8 cellular contexts compared by ENCODE assay signal in genomic region chr19:20661150-20661819, GRCh38. TPM values are rescaled to one million over a fixed set of nuclear protein-coding genes. Genes with fewer than 3 reads are reported as not detected.
A peak's percentile ranks its signal among the peaks of the same experiment; 100 is the strongest.
DNase-seq lines count a peak whose midpoint lies in the region; ATAC-seq and TF ChIP-seq lines count a peak whose summit lies in the region.

Gene ZNF626 (minus strand): TSS chr19:20661571. CDS start chr19:20661446, 125 bp downstream.

- H3K27ac ChIP-seq in DOHH2 (ENCODE audit: low read depth, low read length) (peak within 1 kb of the TSS; percentile 20; the same call in 1 of the 2 replicates), HEK293 (ENCODE audit: extremely low read depth, low read depth, low read length) (no peak within 1 kb of the TSS), lung (ENCODE audit: low read depth in 1 of 2, low read length in 1 of 2) (peak within 1 kb of the TSS; percentile 77 to 94)

- ATAC-seq in effector memory CD8-positive, alpha-beta T cell (replicated peaks), result peak; percentile 97
- peak; percentile 96 for ATAC-seq in lung (ENCODE audit: insufficient read depth, low FRiP score)

- H3K4me1 ChIP-seq in DOHH2 (ENCODE audit: control insufficient read depth, low read length) (peaks cover 9% of the 10 kb centered on the region; the same call in 1 of the 2 replicates), HEK293 (ENCODE audit: control insufficient read depth, insufficient read depth, low read length) (no peaks in the 10 kb centered on the region), lung (ENCODE audit: control insufficient read depth in 2 of 2, insufficient read depth in 2 of 2, low read length in 2 of 2) (peaks cover 7 to 8% of the 10 kb centered on the region in 2 donors)

- H4K20me1 ChIP-seq in DOHH2 (ENCODE audit: control insufficient read depth, insufficient read depth, low read depth, low read length), result no peaks in the 10 kb centered on the region

- peaks cover 0 to 7% of the 10 kb centered on the region in 2 donors for H3K9me3 Mint-ChIP-seq in effector memory CD8-positive, alpha-beta T cell

- no peaks in the 10 kb centered on the region for H3F3A ChIP-seq in DOHH2 (ENCODE audit: control insufficient read depth, insufficient read depth)

- no peaks in the 10 kb centered on the region for H3K27me3 Mint-ChIP-seq in effector memory CD8-positive, alpha-beta T cell

- H3K4me3 Mint-ChIP-seq in effector memory CD8-positive, alpha-beta T cell, result peak within 1 kb of the TSS; percentile 93 to 98

- WGBS in lung, 2 donors, result 1 to 8% methylated on average over 25 of the region's 25 CpGs

- peaks cover 23 to 33% of the 10 kb centered on the region in 2 donors for H3K4me1 Mint-ChIP-seq in effector memory CD8-positive, alpha-beta T cell (ENCODE audit: low read depth in 2 of 2)

- H3K9me3 ChIP-seq in DOHH2 (ENCODE audit: control insufficient read depth, insufficient read depth, low read length) (peaks cover 36% of the 10 kb centered on the region), HEK293 (ENCODE audit: control insufficient read depth, insufficient read depth, low read depth, low read length) (no peaks in the 10 kb centered on the region), lung (ENCODE audit: control insufficient read depth in 2 of 2, insufficient read depth in 1 of 2, low read length in 1 of 2) (peaks cover 0 to 16% of the 10 kb centered on the region in 2 donors)

- CTCF ChIA-PET in HEK293 (lab: Yijun Ruan, JAX), result no interaction called here

- peaks cover 47% of the 10 kb centered on the region for H3K79me2 ChIP-seq in DOHH2 (ENCODE audit: control insufficient read depth, low read length)

- H3K36me3 ChIP-seq in DOHH2 (ENCODE audit: control insufficient read depth, low read length) (peaks cover 25% of the 10 kb centered on the region), HEK293 (ENCODE audit: control insufficient read depth in 2 of 2, insufficient read depth in 1 of 2, low read length in 2 of 2) (no peaks in the 10 kb centered on the region), lung (ENCODE audit: control insufficient read depth in 2 of 2, insufficient read depth in 2 of 2, low read length in 2 of 2) (peaks cover 0 to 6% of the 10 kb centered on the region in 2 donors)

- peak within 1 kb of the TSS; percentile 98 for H3K27ac Mint-ChIP-seq in effector memory CD8-positive, alpha-beta T cell

- peak within 1 kb of the TSS; percentile 84 for H3K4me3 ChIP-seq in DOHH2 (ENCODE audit: low read length)
- H3K4me3 ChIP-seq in HEK293 (ENCODE audit: low read depth, low read length), result peak within 1 kb of the TSS; percentile 44
- H3K4me3 ChIP-seq in lung, result peak within 1 kb of the TSS; percentile 76

- POLR2A ChIA-PET in HEK293 (lab: Yijun Ruan, JAX), result interaction anchor here (0.6 to 1.0 kb wide), 2 partner anchors 13 to 97 kb away, joined by 4 to 6 read pairs; no protein-coding TSS in a partner anchor

- peak within 1 kb of the TSS; percentile 60 for H3K4me2 ChIP-seq in DOHH2 (ENCODE audit: low read length)

- H3K27me3 ChIP-seq in DOHH2 (ENCODE audit: control insufficient read depth, low read length) (no peaks in the 10 kb centered on the region), lung (ENCODE audit: control insufficient read depth, insufficient read depth) (no peaks in the 10 kb centered on the region)

- TF ChIP-seq CTCF in DOHH2 (IDR thresholded peaks at IDR 0.05; ENCODE audit: low read depth, low read length, poor library complexity, severe bottlenecking), result no peak
- no peak for TF ChIP-seq CTCF in HEK293 (tag by site-specific recombination; IDR thresholded peaks at IDR 0.05)
- TF ChIP-seq CTCF in lung (IDR thresholded peaks at IDR 0.05; ENCODE audit: control extremely low read depth, extremely low read depth), result no peak

- peak; percentile 92 for DNase-seq in NCI-H2171 treated with DMSO at 0.1 percent for 48 hours (lab: John Stamatoyannopoulos, UW)
- peak; percentile 68 to 75 (median 70) for DNase-seq in activated CD8-positive, alpha-beta memory T cell treated with anti-CD3 and anti-CD28 coated beads for 48 hours (ENCODE audit: low read depth in 2 of 3, low spot score in 2 of 3)
- peak; percentile 91 to 94 (median 93) for DNase-seq in effector memory CD8-positive, alpha-beta T cell
- DNase-seq in lung (ENCODE audit: low spot score), result peak; percentile 95
- peak; percentile 94 for DNase-seq in stimulated activated CD4-positive, alpha-beta T cell treated with anti-CD3 and anti-CD28 coated beads, Interleukin-4, amount 100 ng/mL, for 24 hours
- no peak for DNase-seq in LoVo (ENCODE audit: low spot score)

- H3K9me2 ChIP-seq in DOHH2 (replicated peaks; ENCODE audit: control insufficient read depth, low read length), result no peaks in the 10 kb centered on the region

- peaks cover 25% of the 10 kb centered on the region for H3K36me3 Mint-ChIP-seq in effector memory CD8-positive, alpha-beta T cell (ENCODE audit: insufficient read depth)

TF ChIP-seq in HEK293, 187 proteins besides CTCF, POLR2A, EP300 and RAD21:
- TF ChIP-seq GLIS2 (tag by site-specific recombination; IDR thresholded peaks at IDR 0.05) (no peak), ZNF2 (tag by site-specific recombination; IDR thresholded peaks at IDR 0.05) (no peak)

RNA-seq across cellular contexts. Expression of gene ZNF626, which starts in this region (rescaled TPM):
- total RNA-seq in lung, result 10 to 100 TPM in 1 of 2 donors, 1 to 10 TPM in 1; 9.9 to 22.0 TPM
- polyA plus RNA-seq in lung, result 1 to 10 TPM; 2.5 to 3.7 TPM
